ENCODE assay signal across 29 cellular contexts in genomic region chr7:24942226-24942625, GRCh38.
"Had no signal": no experiment of that assay in that cellular context is flagged by ENCODE, and none has a peak within 500 bp of the region (broad histone marks: within the 10 kb centered on the region; RNA-seq: fewer than 3 reads in every experiment).

No MANE protein-coding gene starts in this region.

- H3K9me3 Mint-ChIP-seq: central memory CD8-positive, alpha-beta T cell had no signal

- H3K9me3 ChIP-seq: Peyer's patch, SJSA1 had no signal

- DNase-seq: activated CD4-positive, alpha-beta memory T cell treated with anti-CD3 and anti-CD28 coated beads for 36 hours; activated CD4-positive, alpha-beta T cell treated with anti-CD3 and anti-CD28 coated beads, Interleukin-2, amount 10 ng/mL, durations not matched to agents 7 days and 5 days; activated CD4-positive, CD25-positive, alpha-beta regulatory T cell; activated CD8-positive, alpha-beta memory T cell treated with anti-CD3 and anti-CD28 coated beads for 24 hours; activated effector memory CD4-positive, alpha-beta T cell treated with anti-CD3 and anti-CD28 coated beads, Interleukin-2, amount 50 U/mL, for 16 hours; activated naive CD4-positive, alpha-beta T cell treated with Interleukin-2 at 50 U/mL for 16 hours; activated naive CD8-positive, alpha-beta T cell treated with anti-CD3 and anti-CD28 coated beads, Interleukin-2, amount 50 U/mL, for 24 hours; activated T-cell treated with anti-CD3 and anti-CD28 coated beads, Interleukin-2, amount 50 U/mL, for 4 hours; amygdala; Kasumi-1; NCI-H1092; NCI-H1417; NCI-H1930; NCI-H345; NCI-H510A; NCI-H526 treated with DMSO at 0.1 percent for 48 hours; NCI-H82; NK-92 treated with Interleukin-12 subunit alpha and Interleukin-12 subunit beta, amount 100 ng/mL, for 24 hours; Peyer's patch; Right ventricle myocardium superior; T-cell; T-helper 2 cell; T1000 had no signal

- H3K4me1 ChIP-seq: Peyer's patch, SJSA1 had no signal

- H3K4me3 Mint-ChIP-seq: activated CD4-positive, alpha-beta memory T cell treated with anti-CD3 and anti-CD28 coated beads for 36 hours; activated CD4-positive, alpha-beta T cell treated with anti-CD3 and anti-CD28 coated beads, Interleukin-2, amount 10 ng/mL, durations not matched to agents 7 days and 5 days; activated naive CD8-positive, alpha-beta T cell treated with anti-CD3 and anti-CD28 coated beads, Interleukin-2, amount 50 U/mL, for 24 hours; activated T-cell treated with anti-CD3 and anti-CD28 coated beads, Interleukin-2, amount 50 U/mL, for 4 hours; brain; central memory CD8-positive, alpha-beta T cell; T-cell had no signal

- H3K27ac ChIP-seq: Peyer's patch, RWPE1, SJSA1 had no signal

- H3K27me3 Mint-ChIP-seq: activated CD4-positive, alpha-beta memory T cell treated with anti-CD3 and anti-CD28 coated beads for 36 hours; activated CD4-positive, alpha-beta T cell treated with anti-CD3 and anti-CD28 coated beads, Interleukin-2, amount 10 ng/mL, durations not matched to agents 7 days and 5 days; activated naive CD8-positive, alpha-beta T cell treated with anti-CD3 and anti-CD28 coated beads, Interleukin-2, amount 50 U/mL, for 24 hours; brain; central memory CD8-positive, alpha-beta T cell; T-cell had no signal

- ATAC-seq: activated naive CD4-positive, alpha-beta T cell treated with anti-CD3 and anti-CD28 coated beads, Interleukin-2, amount 50 U/mL, for 72 hours; activated naive CD8-positive, alpha-beta T cell treated with anti-CD3 and anti-CD28 coated beads, Interleukin-2, amount 50 U/mL, for 24 hours; activated T-cell treated with anti-CD3 and anti-CD28 coated beads, Interleukin-2, amount 50 U/mL, for 4 hours; K562; T-cell had no signal

- H3K36me3 ChIP-seq: Peyer's patch, SJSA1 had no signal

- H3K27ac Mint-ChIP-seq: activated CD4-positive, alpha-beta memory T cell treated with anti-CD3 and anti-CD28 coated beads for 36 hours; activated CD4-positive, alpha-beta T cell treated with anti-CD3 and anti-CD28 coated beads, Interleukin-2, amount 10 ng/mL, durations not matched to agents 7 days and 5 days; activated naive CD4-positive, alpha-beta T cell treated with anti-CD3 and anti-CD28 coated beads, Interleukin-2, amount 50 U/mL, for 72 hours; activated naive CD8-positive, alpha-beta T cell treated with anti-CD3 and anti-CD28 coated beads, Interleukin-2, amount 50 U/mL, for 24 hours; T-cell had no signal

- H3K4me3 ChIP-seq: K562, Peyer's patch, SJSA1 had no signal

- H3K27me3 ChIP-seq: Peyer's patch, SJSA1 had no signal

- H3K36me3 Mint-ChIP-seq: brain had no signal
